1 cellular context compared by ENCODE assay signal in the genomic region with DNA sequence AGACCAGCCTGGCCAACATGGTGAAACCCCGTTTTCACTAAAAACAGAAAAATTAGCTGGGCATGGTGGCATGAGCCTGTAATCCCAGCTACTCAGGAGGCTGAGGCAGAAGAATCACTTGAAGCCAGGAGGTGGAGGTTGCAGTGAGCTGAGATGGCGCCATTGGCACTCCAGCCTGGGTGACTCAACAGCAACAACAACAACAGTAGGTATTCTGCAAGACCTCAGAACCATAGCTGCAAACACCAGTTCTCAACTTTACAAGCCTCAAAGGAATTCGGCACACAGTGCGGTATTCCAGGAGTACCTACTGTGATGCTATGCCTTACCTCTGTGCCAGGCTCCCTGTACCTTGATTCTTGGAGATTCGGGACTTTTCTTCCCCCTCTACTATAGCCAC.
TF ChIP-seq lines count a peak whose summit lies in the region.

No MANE protein-coding gene starts in this region.

TF ChIP-seq in H1, 55 proteins besides CTCF, POLR2A, EP300 and RAD21 (continued from another document):
- no peak for TF ChIP-seq TEAD4 (IDR thresholded peaks at IDR 0.05; ENCODE audit: low read depth, low read length)
- TF ChIP-seq, protein P1, sequence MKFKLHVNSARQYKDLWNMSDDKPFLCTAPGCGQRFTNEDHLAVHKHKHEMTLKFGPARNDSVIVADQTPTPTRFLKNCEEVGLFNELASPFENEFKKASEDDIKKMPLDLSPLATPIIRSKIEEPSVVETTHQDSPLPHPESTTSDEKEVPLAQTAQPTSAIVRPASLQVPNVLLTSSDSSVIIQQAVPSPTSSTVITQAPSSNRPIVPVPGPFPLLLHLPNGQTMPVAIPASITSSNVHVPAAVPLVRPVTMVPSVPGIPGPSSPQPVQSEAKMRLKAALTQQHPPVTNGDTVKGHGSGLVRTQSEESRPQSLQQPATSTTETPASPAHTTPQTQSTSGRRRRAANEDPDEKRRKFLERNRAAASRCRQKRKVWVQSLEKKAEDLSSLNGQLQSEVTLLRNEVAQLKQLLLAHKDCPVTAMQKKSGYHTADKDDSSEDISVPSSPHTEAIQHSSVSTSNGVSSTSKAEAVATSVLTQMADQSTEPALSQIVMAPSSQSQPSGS (IDR thresholded peaks at IDR 0.05; ENCODE audit: low read length), result no peak
- TF ChIP-seq SIRT6 (IDR thresholded peaks at IDR 0.05; ENCODE audit: low read length), result no peak
- TF ChIP-seq TAF7 (optimal IDR thresholded peaks at IDR 0.05; ENCODE audit: borderline replicate concordance, low read depth, low read length), result no peak
- TF ChIP-seq TCF12 (IDR thresholded peaks at IDR 0.05; ENCODE audit: low read depth, low read length), result no peak
- no peak for TF ChIP-seq SIN3A (conservative IDR thresholded peaks at IDR 0.05 in 1 of 2, IDR thresholded peaks at IDR 0.05 in 1 of 2; ENCODE audit: low read depth in 1 of 2, low read length in 2 of 2)
- no peak for TF ChIP-seq NANOG (IDR thresholded peaks at IDR 0.05; ENCODE audit: insufficient read depth, low read depth, low read length, poor library complexity, severe bottlenecking)
